ENCODE assay signal across 1 cellular context in the genomic region with DNA sequence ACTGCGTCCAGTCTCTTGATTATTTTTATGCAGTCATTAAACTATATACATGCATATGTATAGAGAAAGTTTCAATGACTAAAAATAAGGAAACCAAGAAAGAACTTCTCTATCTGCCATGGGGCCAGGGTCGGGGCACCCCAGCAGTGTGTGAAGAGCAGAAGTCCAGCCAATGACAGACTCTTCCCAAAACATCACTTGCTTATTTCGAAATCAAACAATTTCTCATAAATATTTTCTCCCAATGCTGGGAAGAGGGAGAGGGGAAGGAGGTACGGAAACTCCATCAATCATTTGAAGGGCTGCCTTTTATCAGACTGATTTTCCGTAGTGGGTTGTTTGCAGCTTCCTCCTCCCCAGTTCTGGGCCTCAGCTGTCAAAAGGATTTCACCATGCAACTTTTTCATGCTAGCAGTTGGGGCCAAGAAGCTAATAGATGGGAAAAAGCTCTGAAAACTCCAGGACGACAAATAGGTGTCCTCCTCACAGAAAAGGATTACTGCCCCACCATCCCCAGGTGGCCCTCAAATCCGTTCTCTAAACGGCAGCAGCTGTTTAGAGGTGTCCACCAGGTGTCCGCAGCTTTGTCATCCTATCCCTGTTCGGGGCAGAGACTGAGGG.
A peak's percentile ranks its signal among the peaks of the same experiment; 100 is the strongest.
TF ChIP-seq lines count a peak whose summit lies in the region.

No MANE protein-coding gene starts in this region.

TF ChIP-seq in K562, 482 proteins besides CTCF, POLR2A, EP300 and RAD21 (continued from another document and continues in another):
- TF ChIP-seq, protein P1, sequence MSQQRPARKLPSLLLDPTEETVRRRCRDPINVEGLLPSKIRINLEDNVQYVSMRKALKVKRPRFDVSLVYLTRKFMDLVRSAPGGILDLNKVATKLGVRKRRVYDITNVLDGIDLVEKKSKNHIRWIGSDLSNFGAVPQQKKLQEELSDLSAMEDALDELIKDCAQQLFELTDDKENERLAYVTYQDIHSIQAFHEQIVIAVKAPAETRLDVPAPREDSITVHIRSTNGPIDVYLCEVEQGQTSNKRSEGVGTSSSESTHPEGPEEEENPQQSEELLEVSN (IDR thresholded peaks at IDR 0.05; ENCODE audit: borderline replicate concordance in 1 of 2, extremely low read depth in 1 of 2, insufficient read depth in 1 of 2, insufficient read length in 1 of 2, low read depth in 1 of 2, low read length in 1 of 2, poor library complexity in 1 of 2, severe bottlenecking in 1 of 2): peak in 1 of 2 experiments; percentile 4
- TF ChIP-seq, protein P2, sequence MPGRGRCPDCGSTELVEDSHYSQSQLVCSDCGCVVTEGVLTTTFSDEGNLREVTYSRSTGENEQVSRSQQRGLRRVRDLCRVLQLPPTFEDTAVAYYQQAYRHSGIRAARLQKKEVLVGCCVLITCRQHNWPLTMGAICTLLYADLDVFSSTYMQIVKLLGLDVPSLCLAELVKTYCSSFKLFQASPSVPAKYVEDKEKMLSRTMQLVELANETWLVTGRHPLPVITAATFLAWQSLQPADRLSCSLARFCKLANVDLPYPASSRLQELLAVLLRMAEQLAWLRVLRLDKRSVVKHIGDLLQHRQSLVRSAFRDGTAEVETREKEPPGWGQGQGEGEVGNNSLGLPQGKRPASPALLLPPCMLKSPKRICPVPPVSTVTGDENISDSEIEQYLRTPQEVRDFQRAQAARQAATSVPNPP (IDR thresholded peaks at IDR 0.05; ENCODE audit: borderline replicate concordance, insufficient read depth, insufficient read length): no peak
- no peak for TF ChIP-seq TEAD2 (tag; IDR thresholded peaks at IDR 0.05)
- no peak for TF ChIP-seq GABPA (tag; conservative IDR thresholded peaks at IDR 0.05; ENCODE audit: low read depth)
- TF ChIP-seq TFAP4 (CRISPR knock-in tag; IDR thresholded peaks at IDR 0.05; ENCODE audit: borderline replicate concordance): peak; percentile 75
- TF ChIP-seq SAP30 (IDR thresholded peaks at IDR 0.05; ENCODE audit: borderline replicate concordance, insufficient read depth, low read depth, low read length, poor library complexity, severe bottlenecking): peak; percentile 31
- no peak for TF ChIP-seq BRCA1 (IDR thresholded peaks at IDR 0.05)
- TF ChIP-seq BRCA1 (CRISPR knock-in tag; IDR thresholded peaks at IDR 0.05): no peak
- no peak for TF ChIP-seq KLF1 (tag; IDR thresholded peaks at IDR 0.05)
- no peak for TF ChIP-seq ZNF707 (CRISPR knock-in tag; conservative IDR thresholded peaks at IDR 0.05)
- no peak for TF ChIP-seq CXXC5 (CRISPR knock-in tag; IDR thresholded peaks at IDR 0.05)
- no peak for TF ChIP-seq CUX1 (CRISPR knock-in tag; IDR thresholded peaks at IDR 0.05)
- TF ChIP-seq POLR3G (IDR thresholded peaks at IDR 0.05; ENCODE audit: extremely low read depth, insufficient read length, insufficient replicate concordance): no peak
- no peak for TF ChIP-seq SMARCB1 (IDR thresholded peaks at IDR 0.05; ENCODE audit: insufficient read length, low read depth)
- peak; percentile 29; the same call in 1 of the 2 replicates for TF ChIP-seq BHLHE40 (IDR thresholded peaks at IDR 0.05; ENCODE audit: low read length)
- TF ChIP-seq PHF20 (IDR thresholded peaks at IDR 0.05; ENCODE audit: partially characterized antibody): no peak
- peak; percentile 68 for TF ChIP-seq CEBPB (tag; IDR thresholded peaks at IDR 0.05)
- TF ChIP-seq ZNF785 (CRISPR knock-in tag; IDR thresholded peaks at IDR 0.05): no peak
- TF ChIP-seq DEAF1 (CRISPR knock-in tag; IDR thresholded peaks at IDR 0.05): no peak
- no peak for TF ChIP-seq ZNF77 (CRISPR knock-in tag; IDR thresholded peaks at IDR 0.05)
- TF ChIP-seq MEF2D (tag; conservative IDR thresholded peaks at IDR 0.05; ENCODE audit: low read depth): peak; percentile 43; the same call in 1 of the 2 replicates
- no peak for TF ChIP-seq TAL1 (IDR thresholded peaks at IDR 0.05)
- no peak for TF ChIP-seq ZNF143 (CRISPR knock-in tag; IDR thresholded peaks at IDR 0.05)
- TF ChIP-seq EWSR1 (IDR thresholded peaks at IDR 0.05; ENCODE audit: borderline replicate concordance, low read depth, partially characterized antibody): no peak
- no peak for TF ChIP-seq ZSCAN32 (CRISPR knock-in tag; IDR thresholded peaks at IDR 0.05)
- TF ChIP-seq ID3 (CRISPR knock-in tag; IDR thresholded peaks at IDR 0.05): no peak
- TF ChIP-seq ID3 (tag; IDR thresholded peaks at IDR 0.05): no peak
- peak; percentile 92; the same call in 1 of the 2 replicates for TF ChIP-seq ZEB2 (IDR thresholded peaks at IDR 0.05)
- TF ChIP-seq, protein P3, sequence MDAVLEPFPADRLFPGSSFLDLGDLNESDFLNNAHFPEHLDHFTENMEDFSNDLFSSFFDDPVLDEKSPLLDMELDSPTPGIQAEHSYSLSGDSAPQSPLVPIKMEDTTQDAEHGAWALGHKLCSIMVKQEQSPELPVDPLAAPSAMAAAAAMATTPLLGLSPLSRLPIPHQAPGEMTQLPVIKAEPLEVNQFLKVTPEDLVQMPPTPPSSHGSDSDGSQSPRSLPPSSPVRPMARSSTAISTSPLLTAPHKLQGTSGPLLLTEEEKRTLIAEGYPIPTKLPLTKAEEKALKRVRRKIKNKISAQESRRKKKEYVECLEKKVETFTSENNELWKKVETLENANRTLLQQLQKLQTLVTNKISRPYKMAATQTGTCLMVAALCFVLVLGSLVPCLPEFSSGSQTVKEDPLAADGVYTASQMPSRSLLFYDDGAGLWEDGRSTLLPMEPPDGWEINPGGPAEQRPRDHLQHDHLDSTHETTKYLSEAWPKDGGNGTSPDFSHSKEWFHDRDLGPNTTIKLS (IDR thresholded peaks at IDR 0.05; ENCODE audit: borderline replicate concordance, low read depth): no peak
- 0 out of 2 replicates have a peak, but pooled peaks have one; percentile 21 for TF ChIP-seq FOXJ2 (tag; IDR thresholded peaks at IDR 0.05)
- no peak for TF ChIP-seq ZNF57 (CRISPR knock-in tag; IDR thresholded peaks at IDR 0.05)
- TF ChIP-seq HOXB6 (CRISPR knock-in tag; IDR thresholded peaks at IDR 0.05; ENCODE audit: borderline replicate concordance): no peak
- TF ChIP-seq ZNF175 (CRISPR knock-in tag; IDR thresholded peaks at IDR 0.05; ENCODE audit: low read depth): no peak
- TF ChIP-seq, protein P4, sequence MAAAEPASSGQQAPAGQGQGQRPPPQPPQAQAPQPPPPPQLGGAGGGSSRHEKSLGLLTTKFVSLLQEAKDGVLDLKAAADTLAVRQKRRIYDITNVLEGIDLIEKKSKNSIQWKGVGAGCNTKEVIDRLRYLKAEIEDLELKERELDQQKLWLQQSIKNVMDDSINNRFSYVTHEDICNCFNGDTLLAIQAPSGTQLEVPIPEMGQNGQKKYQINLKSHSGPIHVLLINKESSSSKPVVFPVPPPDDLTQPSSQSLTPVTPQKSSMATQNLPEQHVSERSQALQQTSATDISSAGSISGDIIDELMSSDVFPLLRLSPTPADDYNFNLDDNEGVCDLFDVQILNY (CRISPR knock-in tag; IDR thresholded peaks at IDR 0.05): no peak
- TF ChIP-seq HEY1 (CRISPR knock-in tag; IDR thresholded peaks at IDR 0.05; ENCODE audit: borderline replicate concordance): no peak
- TF ChIP-seq, protein P5, sequence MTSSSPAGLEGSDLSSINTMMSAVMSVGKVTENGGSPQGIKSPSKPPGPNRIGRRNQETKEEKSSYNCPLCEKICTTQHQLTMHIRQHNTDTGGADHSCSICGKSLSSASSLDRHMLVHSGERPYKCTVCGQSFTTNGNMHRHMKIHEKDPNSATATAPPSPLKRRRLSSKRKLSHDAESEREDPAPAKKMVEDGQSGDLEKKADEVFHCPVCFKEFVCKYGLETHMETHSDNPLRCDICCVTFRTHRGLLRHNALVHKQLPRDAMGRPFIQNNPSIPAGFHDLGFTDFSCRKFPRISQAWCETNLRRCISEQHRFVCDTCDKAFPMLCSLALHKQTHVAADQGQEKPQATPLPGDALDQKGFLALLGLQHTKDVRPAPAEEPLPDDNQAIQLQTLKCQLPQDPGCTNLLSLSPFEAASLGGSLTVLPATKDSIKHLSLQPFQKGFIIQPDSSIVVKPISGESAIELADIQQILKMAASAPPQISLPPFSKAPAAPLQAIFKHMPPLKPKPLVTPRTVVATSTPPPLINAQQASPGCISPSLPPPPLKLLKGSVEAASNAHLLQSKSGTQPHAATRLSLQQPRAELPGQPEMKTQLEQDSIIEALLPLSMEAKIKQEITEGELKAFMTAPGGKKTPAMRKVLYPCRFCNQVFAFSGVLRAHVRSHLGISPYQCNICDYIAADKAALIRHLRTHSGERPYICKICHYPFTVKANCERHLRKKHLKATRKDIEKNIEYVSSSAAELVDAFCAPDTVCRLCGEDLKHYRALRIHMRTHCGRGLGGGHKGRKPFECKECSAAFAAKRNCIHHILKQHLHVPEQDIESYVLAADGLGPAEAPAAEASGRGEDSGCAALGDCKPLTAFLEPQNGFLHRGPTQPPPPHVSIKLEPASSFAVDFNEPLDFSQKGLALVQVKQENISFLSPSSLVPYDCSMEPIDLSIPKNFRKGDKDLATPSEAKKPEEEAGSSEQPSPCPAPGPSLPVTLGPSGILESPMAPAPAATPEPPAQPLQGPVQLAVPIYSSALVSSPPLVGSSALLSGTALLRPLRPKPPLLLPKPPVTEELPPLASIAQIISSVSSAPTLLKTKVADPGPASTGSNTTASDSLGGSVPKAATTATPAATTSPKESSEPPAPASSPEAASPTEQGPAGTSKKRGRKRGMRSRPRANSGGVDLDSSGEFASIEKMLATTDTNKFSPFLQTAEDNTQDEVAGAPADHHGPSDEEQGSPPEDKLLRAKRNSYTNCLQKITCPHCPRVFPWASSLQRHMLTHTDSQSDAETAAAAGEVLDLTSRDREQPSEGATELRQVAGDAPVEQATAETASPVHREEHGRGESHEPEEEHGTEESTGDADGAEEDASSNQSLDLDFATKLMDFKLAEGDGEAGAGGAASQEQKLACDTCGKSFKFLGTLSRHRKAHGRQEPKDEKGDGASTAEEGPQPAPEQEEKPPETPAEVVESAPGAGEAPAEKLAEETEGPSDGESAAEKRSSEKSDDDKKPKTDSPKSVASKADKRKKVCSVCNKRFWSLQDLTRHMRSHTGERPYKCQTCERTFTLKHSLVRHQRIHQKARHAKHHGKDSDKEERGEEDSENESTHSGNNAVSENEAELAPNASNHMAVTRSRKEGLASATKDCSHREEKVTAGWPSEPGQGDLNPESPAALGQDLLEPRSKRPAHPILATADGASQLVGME (CRISPR knock-in tag; IDR thresholded peaks at IDR 0.05): no peak
- TF ChIP-seq SMARCA5 (IDR thresholded peaks at IDR 0.05): no peak
- no peak for TF ChIP-seq TFAM (CRISPR knock-in tag; conservative IDR thresholded peaks at IDR 0.05)
- TF ChIP-seq NR4A1 (CRISPR knock-in tag; IDR thresholded peaks at IDR 0.05): no peak
- TF ChIP-seq NR4A1 (tag; IDR thresholded peaks at IDR 0.05): no peak
